Comparison of ENCODE assay signal across 9 cellular contexts in the genomic region with DNA sequence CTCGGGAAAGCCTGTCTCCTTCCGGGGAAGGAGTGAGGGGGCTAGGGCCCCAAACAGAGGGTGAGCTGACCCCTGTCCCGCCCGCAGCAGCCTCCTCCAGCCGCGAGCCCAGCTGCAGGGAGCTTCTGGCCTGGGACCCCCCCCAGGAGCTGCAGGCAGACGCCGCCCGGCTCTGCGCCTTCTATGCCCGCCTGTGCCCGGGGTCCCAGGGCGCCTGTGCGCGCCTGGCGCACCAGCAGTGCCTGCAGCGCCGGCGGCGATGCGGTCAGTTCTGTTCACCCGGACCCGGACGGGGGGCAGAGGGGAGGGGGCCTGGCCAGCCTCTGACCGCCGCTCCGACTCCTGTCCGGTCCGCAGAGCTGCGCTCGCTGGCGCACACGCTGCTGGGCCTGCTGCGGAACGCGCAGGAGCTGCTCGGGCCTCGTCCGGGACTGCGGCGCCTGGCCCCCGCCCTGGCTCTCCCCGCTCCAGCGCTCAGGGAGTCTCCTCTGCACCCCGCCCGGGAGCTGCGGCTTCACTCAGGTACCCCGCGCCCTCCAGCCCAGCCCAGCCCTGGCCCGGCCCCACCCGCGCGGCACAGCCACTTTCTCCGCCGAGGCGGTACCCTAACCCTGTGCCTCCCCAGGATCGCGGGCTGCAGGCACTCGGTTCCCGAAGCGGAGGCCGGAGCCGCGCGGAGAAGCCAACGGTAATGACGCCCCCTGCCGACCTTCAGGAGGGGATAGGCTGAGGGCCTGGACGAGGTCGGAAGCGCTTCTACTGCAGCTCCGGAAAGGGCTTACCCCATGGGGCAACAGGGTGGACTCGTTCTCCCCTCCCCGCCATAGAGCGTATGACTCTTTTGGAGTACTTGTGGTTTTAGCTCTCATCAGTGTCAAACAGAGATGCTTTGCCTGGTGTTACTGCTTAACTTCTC. TPM values are rescaled to one million over a fixed set of nuclear protein-coding genes. Genes with fewer than 3 reads are reported as not detected.
DNase-seq lines count a peak whose midpoint lies in the region; ATAC-seq and TF ChIP-seq lines count a peak whose summit lies in the region.
"Had no signal": no experiment of that assay in that cellular context is flagged by ENCODE, and none has a peak within 500 bp of the region (broad histone marks: within the 10 kb centered on the region; RNA-seq: fewer than 3 reads in every experiment).

No MANE protein-coding gene starts in this region.

- no peak overlapping the region for H3K27ac Mint-ChIP-seq in activated naive CD4-positive, alpha-beta T cell treated with anti-CD3 and anti-CD28 coated beads, Interleukin-2, amount 10 ng/mL, durations not matched to agents 7 days and 5 days
- H3K27ac Mint-ChIP-seq in memory B cell = no peak overlapping the region

- H3K9me3 Mint-ChIP-seq in activated naive CD4-positive, alpha-beta T cell treated with anti-CD3 and anti-CD28 coated beads, Interleukin-2, amount 10 ng/mL, durations not matched to agents 7 days and 5 days = no peaks in the 10 kb centered on the region
- no peaks in the 10 kb centered on the region for H3K9me3 Mint-ChIP-seq in memory B cell

- H3K4me3 ChIP-seq in choroid plexus epithelial cell (ENCODE audit: low read depth, low read length) = no peak overlapping the region
- peak overlapping the region in 3 of 4 donors; percentile 6 to 23 (median 13) for H3K4me3 ChIP-seq in upper lobe of left lung

- no peak for TF ChIP-seq POLR2A in upper lobe of left lung (IDR thresholded peaks at IDR 0.05)

- 0 to 1% methylated on average over 3 to 61 of the region's 75 CpGs for WGBS in upper lobe of left lung, 2 donors

- peaks cover 0 to 59% (median 34%) of the 10 kb centered on the region in 4 donors for H3K27me3 ChIP-seq in upper lobe of left lung

- no peaks in the 10 kb centered on the region for H3K9me3 ChIP-seq in upper lobe of left lung

- H3K4me3 Mint-ChIP-seq in activated naive CD4-positive, alpha-beta T cell treated with anti-CD3 and anti-CD28 coated beads, Interleukin-2, amount 10 ng/mL, durations not matched to agents 7 days and 5 days = no peak overlapping the region
- peak overlapping the region; percentile 50 for H3K4me3 Mint-ChIP-seq in memory B cell

- H3K27me3 Mint-ChIP-seq in activated naive CD4-positive, alpha-beta T cell treated with anti-CD3 and anti-CD28 coated beads, Interleukin-2, amount 10 ng/mL, durations not matched to agents 7 days and 5 days = peaks cover 94% of the 10 kb centered on the region
- H3K27me3 Mint-ChIP-seq in memory B cell = peaks cover 44% of the 10 kb centered on the region

- CTCF ChIA-PET in activated naive CD4-positive, alpha-beta T cell treated with anti-CD3 and anti-CD28 coated beads, Interleukin-2, amount 10 ng/mL, durations not matched to agents 7 days and 5 days (lab: Charles Lee) = interaction anchor here (1.0 to 3.6 kb wide), 4 partner anchors 9 to 80 kb away, joined by 3 to 14 read pairs (median 4); no protein-coding TSS in a partner anchor

- peaks cover 17 to 38% (median 22%) of the 10 kb centered on the region in 4 donors for H3K4me1 ChIP-seq in upper lobe of left lung

- DNase-seq in activated naive CD4-positive, alpha-beta T cell treated with anti-CD3 and anti-CD28 coated beads, Interleukin-2, amount 10 ng/mL, durations not matched to agents 7 days and 5 days = peak; percentile 50
- no peak for DNase-seq in activated naive CD4-positive, alpha-beta T cell treated with anti-CD3 and anti-CD28 coated beads, Interleukin-2, amount 50 U/mL, for 16 hours
- DNase-seq in OCI-M1 (lab: John Stamatoyannopoulos, UW) = peak; percentile 16
- peak; percentile 17 for DNase-seq in choroid plexus epithelial cell (ENCODE audit: low read depth)
- peak in 1 of 2 donors; percentile 31 for DNase-seq in memory B cell (ENCODE audit: low spot score in 2 of 2)
- DNase-seq in upper lobe of left lung = peak in 1 of 2 donors; percentile 87

- H3K4me1 Mint-ChIP-seq in activated naive CD4-positive, alpha-beta T cell treated with anti-CD3 and anti-CD28 coated beads, Interleukin-2, amount 10 ng/mL, durations not matched to agents 7 days and 5 days = peaks cover 19% of the 10 kb centered on the region
- peaks cover 8% of the 10 kb centered on the region for H3K4me1 Mint-ChIP-seq in memory B cell

- H3K36me3 Mint-ChIP-seq in activated naive CD4-positive, alpha-beta T cell treated with anti-CD3 and anti-CD28 coated beads, Interleukin-2, amount 10 ng/mL, durations not matched to agents 7 days and 5 days = no peaks in the 10 kb centered on the region
- no peaks in the 10 kb centered on the region for H3K36me3 Mint-ChIP-seq in memory B cell

- TF ChIP-seq CTCF in choroid plexus epithelial cell (conservative IDR thresholded peaks at IDR 0.05; ENCODE audit: low read depth, low read length) (peak; percentile 22), upper lobe of left lung (IDR thresholded peaks at IDR 0.05) (no peak)

- no peaks in the 10 kb centered on the region for H3K36me3 ChIP-seq in upper lobe of left lung

- no peak for TF ChIP-seq EP300 in upper lobe of left lung (IDR thresholded peaks at IDR 0.05)

- ATAC-seq in memory B cell (ENCODE audit: low read depth) (peak; percentile 18), upper lobe of left lung (ENCODE audit: low FRiP score in 2 of 2) (peak in 1 of 2 donors; percentile 15), HG02678 (IDR thresholded peaks at IDR 0.05; ENCODE audit: unreplicated experiment) (no peak), HG03095 (IDR thresholded peaks at IDR 0.05; ENCODE audit: unreplicated experiment) (no peak)

- H3K27ac ChIP-seq in upper lobe of left lung = no peak overlapping the region

RNA-seq across cellular contexts. Expression of gene CHRND, which starts 2.0 kb away (rescaled TPM):
- not detected for total RNA-seq in upper lobe of left lung
- total RNA-seq: temporal lobe had no signal

RNA-seq across cellular contexts. Expression of gene PRSS56, which starts 3.8 kb away (rescaled TPM):
- total RNA-seq in upper lobe of left lung = not detected

RNA-seq across cellular contexts. Expression of gene CHRNG, which starts 15.6 kb away (rescaled TPM):
- total RNA-seq in upper lobe of left lung = not detected
- total RNA-seq: temporal lobe had no signal

RNA-seq across cellular contexts. Expression of gene TIGD1, which starts 26.4 kb away (rescaled TPM):
- total RNA-seq in upper lobe of left lung = 10 to 100 TPM in 1 of 6 donors, 1 to 10 TPM in 5; 2.6 to 12.6 (median 4.4) TPM

RNA-seq across cellular contexts. Expression of gene EIF4E2, which starts 26.5 kb away (rescaled TPM):
- total RNA-seq in upper lobe of left lung = 10 to 100 TPM; 24.1 to 96.4 (median 57.2) TPM
